ENCODE assay signal across 10 cellular contexts in the genomic region with DNA sequence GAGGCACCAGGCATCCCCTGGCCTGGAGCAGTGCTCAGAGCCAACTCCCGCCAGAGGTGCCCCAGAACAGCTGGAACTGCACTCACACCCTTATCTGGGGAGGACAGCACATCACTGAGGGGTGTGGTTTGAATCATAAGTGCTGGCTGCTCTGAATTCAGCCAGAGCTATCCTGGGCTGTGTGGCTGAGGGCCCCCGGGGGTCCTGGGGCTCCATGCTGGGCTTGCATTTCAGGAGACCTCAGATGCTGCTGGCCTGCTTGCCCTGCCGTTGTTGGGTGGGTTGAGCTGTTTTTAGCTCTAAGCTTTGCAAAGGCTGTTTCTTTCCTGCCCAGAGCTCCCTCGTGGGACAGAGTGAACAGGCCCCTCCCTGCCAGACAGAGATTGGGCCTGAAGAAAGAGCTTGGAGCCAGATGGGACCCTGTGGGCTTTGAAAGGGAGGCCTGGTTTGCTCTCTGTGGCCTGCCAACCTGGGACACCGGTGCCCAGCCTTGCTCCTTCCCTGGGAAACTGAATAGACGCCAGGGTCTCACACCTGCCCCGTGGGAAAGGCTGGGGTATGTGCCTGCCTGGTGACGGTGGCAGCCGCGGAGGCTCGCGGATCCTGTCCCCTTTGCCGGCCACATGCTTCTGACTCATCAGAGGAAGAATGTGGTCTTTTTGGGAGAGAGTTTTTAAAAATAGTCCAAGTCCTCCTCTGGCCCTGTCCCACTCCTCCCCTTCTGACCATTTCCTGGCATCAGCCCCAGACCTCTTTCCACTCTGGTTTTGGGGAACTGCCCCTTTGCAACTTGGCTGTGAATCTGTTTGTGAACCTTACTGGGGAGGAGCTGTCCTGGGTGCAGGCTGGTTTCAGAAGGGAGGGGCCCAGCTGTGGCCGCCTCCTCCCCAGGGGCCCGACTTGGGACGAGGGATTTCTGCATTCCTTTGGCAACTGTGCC. TPM values are rescaled to one million over a fixed set of nuclear protein-coding genes. Genes with fewer than 3 reads are reported as not detected.
DNase-seq lines count a peak whose midpoint lies in the region; ATAC-seq, FAIRE-seq and TF ChIP-seq lines count a peak whose summit lies in the region.
"Had no signal": no experiment of that assay in that cellular context is flagged by ENCODE, and none has a peak within 500 bp of the region (broad histone marks: within the 10 kb centered on the region; RNA-seq: fewer than 3 reads in every experiment).

No MANE protein-coding gene starts in this region.

- CTCF ChIA-PET in CD8-positive, alpha-beta T cell (lab: Charles Lee), result interaction anchor here (1.3 kb wide), 1 partner anchor 91 kb away, joined by 3 read pairs; no protein-coding TSS in a partner anchor

- peak overlapping the region; percentile 29 for H3K4me3 ChIP-seq in skeletal muscle satellite cell (ENCODE audit: low read length)
- no peak overlapping the region for H3K4me3 ChIP-seq in CD8-positive, alpha-beta T cell (ENCODE audit: low read depth, low read length)

- no peak overlapping the region for H3K27ac ChIP-seq in CD8-positive, alpha-beta T cell (ENCODE audit: low read depth, low read length)

- H3K36me3 Mint-ChIP-seq in CD8-positive, alpha-beta T cell, result no peaks in the 10 kb centered on the region
- H3K36me3 Mint-ChIP-seq in activated CD4-positive, alpha-beta T cell treated with anti-CD3 and anti-CD28 coated beads, Interleukin-2, amount 10 ng/mL, durations not matched to agents 24 days and 14 days (ENCODE audit: low read depth), result no peaks in the 10 kb centered on the region
- H3K36me3 Mint-ChIP-seq: activated naive CD4-positive, alpha-beta T cell treated with anti-CD3 and anti-CD28 coated beads, Interleukin-2, amount 50 U/mL, for 24 hours had no signal

- intact Hi-C loops in CD8-positive, alpha-beta T cell (cut with DNase I, micrococcal nuclease), result no loop called here
- intact Hi-C loops in activated CD4-positive, alpha-beta T cell treated with anti-CD3 and anti-CD28 coated beads, Interleukin-2, amount 10 ng/mL, durations not matched to agents 24 days and 14 days (cut with micrococcal nuclease), result no loop called here

- H3K4me2 ChIP-seq in skeletal muscle satellite cell (ENCODE audit: low read length), result peak overlapping the region; percentile 66

- no peak overlapping the region for H3K27ac Mint-ChIP-seq in CD8-positive, alpha-beta T cell
- H3K27ac Mint-ChIP-seq in activated CD4-positive, alpha-beta T cell treated with anti-CD3 and anti-CD28 coated beads, Interleukin-2, amount 10 ng/mL, durations not matched to agents 24 days and 14 days, result no peak overlapping the region
- H3K27ac Mint-ChIP-seq: activated naive CD4-positive, alpha-beta T cell treated with anti-CD3 and anti-CD28 coated beads, Interleukin-2, amount 50 U/mL, for 24 hours; stimulated activated naive CD8-positive, alpha-beta T cell treated with anti-CD3 and anti-CD28 coated beads, Interleukin-15, Interleukin-2, amounts not matched to agents 100 ng/mL and 50 ng/mL, for 24 hours had no signal

- no peak for TF ChIP-seq CTCF in CD8-positive, alpha-beta T cell (IDR thresholded peaks at IDR 0.05)

- DNase-seq in H54 (ENCODE audit: insufficient read length, low spot score) (peak; percentile 60), anterior cingulate cortex (lab: John Stamatoyannopoulos, UW) (peak in 54 of 58 donors; percentile 14 to 86 (median 71)), hippocampal formation (lab: John Stamatoyannopoulos, UW) (peak; percentile 37 to 67), LoVo (ENCODE audit: low spot score) (no peak)
- DNase-seq in CD8-positive, alpha-beta T cell, result no peak
- no peak for DNase-seq in activated CD4-positive, alpha-beta T cell treated with anti-CD3 and anti-CD28 coated beads, Interleukin-2, amount 10 ng/mL, durations not matched to agents 24 days and 14 days

- H3K4me1 ChIP-seq in skeletal muscle satellite cell (ENCODE audit: control insufficient read depth, insufficient read depth, low read length), result peaks cover 40% of the 10 kb centered on the region
- no peaks in the 10 kb centered on the region for H3K4me1 ChIP-seq in CD8-positive, alpha-beta T cell (ENCODE audit: insufficient read depth, low read length)

- H3K4me3 Mint-ChIP-seq in CD8-positive, alpha-beta T cell, result no peak overlapping the region
- no peak overlapping the region for H3K4me3 Mint-ChIP-seq in activated CD4-positive, alpha-beta T cell treated with anti-CD3 and anti-CD28 coated beads, Interleukin-2, amount 10 ng/mL, durations not matched to agents 24 days and 14 days
- H3K4me3 Mint-ChIP-seq: activated naive CD4-positive, alpha-beta T cell treated with anti-CD3 and anti-CD28 coated beads, Interleukin-2, amount 50 U/mL, for 24 hours; stimulated activated naive CD8-positive, alpha-beta T cell treated with anti-CD3 and anti-CD28 coated beads, Interleukin-15, Interleukin-2, amounts not matched to agents 100 ng/mL and 50 ng/mL, for 24 hours had no signal

- no peaks in the 10 kb centered on the region for H3K4me1 Mint-ChIP-seq in CD8-positive, alpha-beta T cell (ENCODE audit: low read depth)
- H3K4me1 Mint-ChIP-seq in activated CD4-positive, alpha-beta T cell treated with anti-CD3 and anti-CD28 coated beads, Interleukin-2, amount 10 ng/mL, durations not matched to agents 24 days and 14 days, result no peaks in the 10 kb centered on the region
- H3K4me1 Mint-ChIP-seq: activated naive CD4-positive, alpha-beta T cell treated with anti-CD3 and anti-CD28 coated beads, Interleukin-2, amount 50 U/mL, for 24 hours had no signal

- H3K27me3 ChIP-seq in skeletal muscle satellite cell (ENCODE audit: control insufficient read depth, insufficient read depth, low read length), result no peaks in the 10 kb centered on the region
- no peaks in the 10 kb centered on the region for H3K27me3 ChIP-seq in CD8-positive, alpha-beta T cell (ENCODE audit: insufficient read depth, low read length)

- peaks cover 8% of the 10 kb centered on the region for H3K27me3 Mint-ChIP-seq in CD8-positive, alpha-beta T cell (ENCODE audit: low read depth)
- no peaks in the 10 kb centered on the region for H3K27me3 Mint-ChIP-seq in activated CD4-positive, alpha-beta T cell treated with anti-CD3 and anti-CD28 coated beads, Interleukin-2, amount 10 ng/mL, durations not matched to agents 24 days and 14 days
- H3K27me3 Mint-ChIP-seq: activated naive CD4-positive, alpha-beta T cell treated with anti-CD3 and anti-CD28 coated beads, Interleukin-2, amount 50 U/mL, for 24 hours; stimulated activated naive CD8-positive, alpha-beta T cell treated with anti-CD3 and anti-CD28 coated beads, Interleukin-15, Interleukin-2, amounts not matched to agents 100 ng/mL and 50 ng/mL, for 24 hours had no signal

- POLR2A ChIA-PET in CD8-positive, alpha-beta T cell (lab: Charles Lee), result no interaction called here

- FAIRE-seq in H54 (lab: Jason Lieb, UNC), result no peak

- H3K9me3 Mint-ChIP-seq in CD8-positive, alpha-beta T cell, result no peaks in the 10 kb centered on the region
- no peaks in the 10 kb centered on the region for H3K9me3 Mint-ChIP-seq in activated CD4-positive, alpha-beta T cell treated with anti-CD3 and anti-CD28 coated beads, Interleukin-2, amount 10 ng/mL, durations not matched to agents 24 days and 14 days
- H3K9me3 Mint-ChIP-seq: activated naive CD4-positive, alpha-beta T cell treated with anti-CD3 and anti-CD28 coated beads, Interleukin-2, amount 50 U/mL, for 24 hours; stimulated activated naive CD8-positive, alpha-beta T cell treated with anti-CD3 and anti-CD28 coated beads, Interleukin-15, Interleukin-2, amounts not matched to agents 100 ng/mL and 50 ng/mL, for 24 hours had no signal

- H3K36me3 ChIP-seq in skeletal muscle satellite cell (ENCODE audit: insufficient read depth, low read length), result no peaks in the 10 kb centered on the region
- no peaks in the 10 kb centered on the region for H3K36me3 ChIP-seq in CD8-positive, alpha-beta T cell (ENCODE audit: insufficient read depth, low read length)

- peak overlapping the region; percentile 79 for H3K9ac ChIP-seq in skeletal muscle satellite cell (ENCODE audit: low read depth, low read length)

- H3K9me3 ChIP-seq in skeletal muscle satellite cell (replicated peaks; ENCODE audit: low read length), result no peaks in the 10 kb centered on the region
- no peaks in the 10 kb centered on the region for H3K9me3 ChIP-seq in CD8-positive, alpha-beta T cell (ENCODE audit: low read length)

- no peak for ATAC-seq in HG02840 (IDR thresholded peaks at IDR 0.05; ENCODE audit: low FRiP score, unreplicated experiment)
- no peak for ATAC-seq in CD8-positive, alpha-beta T cell

- TF ChIP-seq POLR2A in H54 (IDR thresholded peaks at IDR 0.05; ENCODE audit: low read depth, low read length), result no peak

RNA-seq across cellular contexts. Expression of a gene that starts 30.0 kb away (rescaled TPM):
- total RNA-seq in skeletal muscle satellite cell (2012; rRNA removed), result 11.9 and 14.4 TPM in 2 replicates
- total RNA-seq in CD8-positive, alpha-beta T cell, result not detected
- total RNA-seq in activated CD4-positive, alpha-beta T cell treated with anti-CD3 and anti-CD28 coated beads, Interleukin-2, amount 10 ng/mL, durations not matched to agents 24 days and 14 days, result not detected in 2 replicates

Comparison
In these comparisons a context has a peak if more than half of its experiments do, and no peak if none do; other contexts are left out.
1. DNase-seq: peak in H54 (single experiment), anterior cingulate cortex (54 of 58) and hippocampal formation (2 of 2); none in CD8-positive, alpha-beta T cell (0 of 7), LoVo (single experiment) and activated CD4-positive, alpha-beta T cell treated with anti-CD3 and anti-CD28 coated beads, Interleukin-2, amount 10 ng/mL, durations not matched to agents 24 days and 14 days (single experiment).